24 cellular contexts compared by ENCODE assay signal in genomic region chr19:42515241-42515832, GRCh38.
"Had no signal": no experiment of that assay in that cellular context is flagged by ENCODE, and none has a peak within 500 bp of the region (broad histone marks: within the 10 kb centered on the region; RNA-seq: fewer than 3 reads in every experiment).

No MANE protein-coding gene starts in this region.

- H3K27me3 Mint-ChIP-seq: activated naive CD8-positive, alpha-beta T cell; T-cell had no signal

- H3K4me3 Mint-ChIP-seq: activated naive CD8-positive, alpha-beta T cell; T-cell had no signal

- H3K27ac ChIP-seq: adrenal gland, SK-N-MC, VCaP had no signal

- DNase-seq: activated CD4-positive, alpha-beta T cell treated with anti-CD3 and anti-CD28 coated beads for 48 hours; activated CD4-positive, alpha-beta T cell treated with anti-CD3 and anti-CD28 coated beads, Interleukin-2, amount 50 U/mL, for 4 hours; activated CD4-positive, CD25-positive, alpha-beta regulatory T cell; activated CD8-positive, alpha-beta memory T cell treated with anti-CD3 and anti-CD28 coated beads for 24 hours; activated effector memory CD4-positive, alpha-beta T cell treated with Interleukin-2 at 50 U/mL for 16 hours; activated naive CD4-positive, alpha-beta T cell; adrenal gland; anterior cingulate cortex; cerebellar nuclear complex; Karpas-422; MM.1S; NCI-H1105; NCI-H1436; NCI-H1694 treated with DMSO at 0.1 percent for 48 hours; NCI-H2029 treated with DMSO at 0.1 percent for 48 hours; NCI-H524; SIG-M5; T-cell; T-helper 2 cell had no signal

- H3K27me3 ChIP-seq: adrenal gland had no signal

- FAIRE-seq: colon, K562 had no signal

- H3K9me3 Mint-ChIP-seq: T-cell had no signal

- H3K27ac Mint-ChIP-seq: activated naive CD8-positive, alpha-beta T cell had no signal

- ATAC-seq: K562 had no signal

- H3K4me1 ChIP-seq: adrenal gland had no signal

- H3K9me3 ChIP-seq: adrenal gland had no signal

- H3K4me3 ChIP-seq: adrenal gland, K562, SK-N-MC had no signal

- H3K36me3 ChIP-seq: adrenal gland had no signal
